29 cellular contexts compared by ENCODE assay signal in the genomic region with DNA sequence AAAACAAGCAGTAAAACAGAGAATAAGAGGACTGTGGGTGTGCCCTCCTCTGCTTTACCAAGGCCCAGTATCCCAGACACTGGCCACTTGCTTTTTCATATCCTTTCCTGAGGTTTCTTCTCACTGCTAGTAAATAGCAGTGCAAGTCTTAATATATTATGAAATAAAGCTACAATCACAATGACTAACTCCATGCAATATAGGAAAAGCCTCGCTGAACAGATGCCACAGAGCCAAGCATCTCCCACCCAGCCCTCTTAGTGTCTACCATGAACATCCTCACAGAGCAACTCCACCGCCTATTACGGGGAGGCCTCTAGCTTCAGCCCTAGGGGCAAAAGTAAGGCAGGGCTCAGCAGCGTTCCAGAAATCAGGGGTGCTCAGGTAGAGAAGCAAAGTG.
DNase-seq lines count a peak whose midpoint lies in the region; ATAC-seq, FAIRE-seq and TF ChIP-seq lines count a peak whose summit lies in the region.
"Had no signal": no experiment of that assay in that cellular context is flagged by ENCODE, and none has a peak within 500 bp of the region (broad histone marks: within the 10 kb centered on the region; RNA-seq: fewer than 3 reads in every experiment).

No MANE protein-coding gene starts in this region.

- ATAC-seq in Right ventricle myocardium superior (ENCODE audit: poor library complexity) (no peak), HG02884 (IDR thresholded peaks at IDR 0.05; ENCODE audit: unreplicated experiment) (no peak)
- ATAC-seq: activated naive CD4-positive, alpha-beta T cell treated with anti-CD3 and anti-CD28 coated beads, Interleukin-2, amount 50 U/mL, for 72 hours; GM12878; natural killer cell treated with Interleukin-12 subunit alpha and Interleukin-12 subunit beta and Interleukin-15 and Interleukin-18, amount 100 ng/mL, for 72 hours had no signal

- H3K9me3 ChIP-seq in left ventricle myocardium inferior (replicated peaks) (peaks cover 8% of the 10 kb centered on the region), PC-9 (ENCODE audit: insufficient read depth, low read depth) (no peaks in the 10 kb centered on the region; the same call in 1 of the 2 replicates), fibroblast of lung (ENCODE audit: control insufficient read depth, insufficient read depth, low read depth, low read length) (no peaks in the 10 kb centered on the region), skeletal muscle satellite cell (replicated peaks; ENCODE audit: low read length) (no peaks in the 10 kb centered on the region)
- H3K9me3 ChIP-seq: colonic mucosa, mucosa of descending colon, ovary, thoracic aorta had no signal

- H4K20me1 ChIP-seq in PC-9 (ENCODE audit: insufficient read depth) (no peaks in the 10 kb centered on the region), fibroblast of lung (ENCODE audit: control insufficient read depth, extremely low read depth, insufficient read depth, low read length) (no peaks in the 10 kb centered on the region)

- H3F3A ChIP-seq in PC-9 (ENCODE audit: insufficient read depth, low read depth): peaks cover 11% of the 10 kb centered on the region

- H2AFZ ChIP-seq in PC-9 (no peak overlapping the region), fibroblast of lung (ENCODE audit: low read length) (no peak overlapping the region)

- POLR2A ChIA-PET in PC-9 (lab: Charles Lee; ENCODE audit: unreplicated experiment): no interaction called here

- 0 out of 2 replicates have a peak, but pooled peaks cover 4% of the 10 kb centered on the region for H3K9me2 ChIP-seq in PC-9 (ENCODE audit: insufficient read depth)

- CTCF ChIA-PET in PC-9 (lab: Charles Lee): no interaction called here

- no peak overlapping the region for H3K4me3 ChIP-seq in left ventricle myocardium inferior
- no peak overlapping the region for H3K4me3 ChIP-seq in PC-9
- H3K4me3 ChIP-seq in fibroblast of lung (replicated peaks in 1 of 4; ENCODE audit: control extremely low read depth in 1 of 4, insufficient read depth in 1 of 4, low read depth in 3 of 4, low read length in 4 of 4): no peak overlapping the region
- H3K4me3 ChIP-seq in skeletal muscle satellite cell (ENCODE audit: low read length): no peak overlapping the region
- H3K4me3 ChIP-seq: colonic mucosa, GM12878, mucosa of descending colon, ovary, spleen, thoracic aorta had no signal

- intact Hi-C loops in left ventricle myocardium inferior (cut with micrococcal nuclease) (no loop called here), Right ventricle myocardium superior (cut with DNase I) (no loop called here), PC-9 (cut with micrococcal nuclease; ENCODE audit: unreplicated experiment) (no loop called here)

- no TSS peak for BruUV-seq in PC-9 (replicated peaks; lab: Mats Ljungman, UMichigan)

- TF ChIP-seq CTCF in left ventricle myocardium inferior (IDR thresholded peaks at IDR 0.05; ENCODE audit: borderline replicate concordance): no peak
- no peak for TF ChIP-seq CTCF in PC-9 (conservative IDR thresholded peaks at IDR 0.05)
- no peak for TF ChIP-seq CTCF in fibroblast of lung (conservative IDR thresholded peaks at IDR 0.05 in 1 of 2, IDR thresholded peaks at IDR 0.05 in 1 of 2; ENCODE audit: low read depth in 1 of 2, low read length in 2 of 2)

- DNase-seq in left ventricle myocardium inferior: no peak
- DNase-seq in Right ventricle myocardium superior: no peak
- no peak for DNase-seq in PC-9
- DNase-seq in fibroblast of lung (ENCODE audit: low read depth in 2 of 2): peak in 1 of 2 donors; percentile 59
- DNase-seq in NCI-H345 treated with DMSO at 0.1 percent for 48 hours (lab: John Stamatoyannopoulos, UW; ENCODE audit: unreplicated experiment): no peak
- DNase-seq in GM12892 (ENCODE audit: insufficient read length): no peak
- DNase-seq: activated CD4-positive, alpha-beta T cell treated with anti-CD3 and anti-CD28 coated beads for 4 hours; amygdala; CD4-positive, alpha-beta memory T cell; colonic mucosa; effector memory CD4-positive, alpha-beta T cell; Karpas-422; kidney glomerular epithelial cell; mucosa of descending colon; NCI-H2029 treated with DMSO at 0.1 percent for 48 hours; NCI-H526 treated with DMSO at 0.1 percent for 48 hours; ovary; SHP77 treated with DMSO at 0.1 percent for 48 hours; spleen; stimulated activated CD4-positive, alpha-beta T cell treated with anti-CD3 and anti-CD28 coated beads, Interleukin-2, amount 100 ng/mL, for 24 hours had no signal

- H3K4me1 ChIP-seq in left ventricle myocardium inferior: no peaks in the 10 kb centered on the region
- H3K4me1 ChIP-seq in PC-9 (replicated peaks; ENCODE audit: insufficient read depth): peaks cover 19% of the 10 kb centered on the region
- peaks cover 13% of the 10 kb centered on the region for H3K4me1 ChIP-seq in fibroblast of lung (ENCODE audit: control insufficient read depth, extremely low read depth, insufficient read depth, low read length)
- H3K4me1 ChIP-seq in skeletal muscle satellite cell (ENCODE audit: control insufficient read depth, insufficient read depth, low read length): peaks cover 41% of the 10 kb centered on the region
- H3K4me1 ChIP-seq: colonic mucosa, spleen had no signal

- H3K4me2 ChIP-seq in PC-9 (peak overlapping the region; percentile 45; the same call in 1 of the 2 replicates), fibroblast of lung (ENCODE audit: extremely low read depth, insufficient read depth, low read length) (no peak overlapping the region), skeletal muscle satellite cell (ENCODE audit: low read length) (peak overlapping the region; percentile 2)

- no peaks in the 10 kb centered on the region for H3K27me3 ChIP-seq in left ventricle myocardium inferior (ENCODE audit: low read depth)
- H3K27me3 ChIP-seq in PC-9 (ENCODE audit: insufficient read depth, low read depth): no peaks in the 10 kb centered on the region
- no peaks in the 10 kb centered on the region for H3K27me3 ChIP-seq in fibroblast of lung (ENCODE audit: control insufficient read depth, insufficient read depth, low read length)
- no peaks in the 10 kb centered on the region for H3K27me3 ChIP-seq in skeletal muscle satellite cell (ENCODE audit: control insufficient read depth, insufficient read depth, low read length)
- H3K27me3 ChIP-seq: colonic mucosa, ovary, spleen had no signal

- H3K9ac ChIP-seq in fibroblast of lung (ENCODE audit: insufficient read depth, low read length) (no peak overlapping the region), skeletal muscle satellite cell (ENCODE audit: low read depth, low read length) (peak overlapping the region; percentile 38)

- H3K79me2 ChIP-seq in PC-9 (ENCODE audit: low read depth) (no peaks in the 10 kb centered on the region), fibroblast of lung (ENCODE audit: control insufficient read depth, insufficient read depth, low read length) (no peaks in the 10 kb centered on the region)

- H3K27ac ChIP-seq in left ventricle myocardium inferior (replicated peaks) (peak overlapping the region; percentile 34), PC-9 (peak overlapping the region; percentile 48), fibroblast of lung (ENCODE audit: insufficient read depth, low read length) (peak overlapping the region; percentile 27)
- H3K27ac ChIP-seq: colonic mucosa, ovary, spleen, thoracic aorta, VCaP had no signal

- H3K36me3 ChIP-seq in left ventricle myocardium inferior (no peaks in the 10 kb centered on the region), PC-9 (ENCODE audit: low read depth) (no peaks in the 10 kb centered on the region), fibroblast of lung (ENCODE audit: control insufficient read depth, insufficient read depth, low read length) (no peaks in the 10 kb centered on the region), skeletal muscle satellite cell (ENCODE audit: insufficient read depth, low read length) (no peaks in the 10 kb centered on the region)
- H3K36me3 ChIP-seq: colonic mucosa, ovary, thoracic aorta had no signal

- no peak for TF ChIP-seq POLR2A in GM12892 (IDR thresholded peaks at IDR 0.05; ENCODE audit: low read depth, low read length)

- FAIRE-seq in GM12892 (lab: Jason Lieb, UNC): no peak
- FAIRE-seq: frontal cortex, GM12878, urothelium cell line had no signal
